8 cellular contexts compared by ENCODE assay signal in genomic region chr9:112174223-112174964, GRCh38. TPM values are rescaled to one million over a fixed set of nuclear protein-coding genes. Genes with fewer than 3 reads are reported as not detected.
DNase-seq lines count a peak whose midpoint lies in the region; ATAC-seq lines count a peak whose summit lies in the region.

No MANE protein-coding gene starts in this region.

- peak overlapping the region; percentile 64 to 71 for H3K4me3 ChIP-seq in duodenal mucosa (ENCODE audit: low read depth in 1 of 2, low read length in 2 of 2)
- H3K4me3 ChIP-seq in mesenchymal stem cell (ENCODE audit: insufficient read depth in 1 of 2, low read depth in 1 of 2, low read length in 2 of 2), result peak overlapping the region; percentile 73 to 74

- peak overlapping the region; percentile 60 to 91 for H3K4ac ChIP-seq in mesenchymal stem cell (ENCODE audit: low read depth in 1 of 2, low read length in 2 of 2)

- H3K27me3 Mint-ChIP-seq in activated CD4-positive, alpha-beta T cell treated with anti-CD3 and anti-CD28 coated beads for 36 hours, result peaks cover 11% of the 10 kb centered on the region

- H2AK5ac ChIP-seq in mesenchymal stem cell (ENCODE audit: low read length, severe bottlenecking), result peak overlapping the region; percentile 76

- POLR2A ChIA-PET in activated CD4-positive, alpha-beta T cell treated with anti-CD3 and anti-CD28 coated beads for 36 hours (lab: Charles Lee), result interaction anchor here (1.0 kb wide), 1 partner anchor 159 kb away, joined by 4 read pairs; the partner anchor contains the start of gene PTBP3

- H3K27ac ChIP-seq in duodenal mucosa (ENCODE audit: low read depth, low read length) (peak overlapping the region; percentile 59), mesenchymal stem cell (ENCODE audit: low read length, poor library complexity, severe bottlenecking) (peak overlapping the region; percentile 61)

- H2BK15ac ChIP-seq in mesenchymal stem cell (ENCODE audit: low read depth, poor library complexity, severe bottlenecking), result peak overlapping the region; percentile 100

- peak overlapping the region; percentile 65 to 67 for H3K9ac ChIP-seq in duodenal mucosa (ENCODE audit: low read depth in 1 of 2, low read length in 2 of 2)
- H3K9ac ChIP-seq in mesenchymal stem cell (ENCODE audit: low read length), result peak overlapping the region; percentile 61

- CTCF ChIA-PET in activated CD4-positive, alpha-beta T cell treated with anti-CD3 and anti-CD28 coated beads for 36 hours (lab: Charles Lee), result interaction anchor here (0.7 kb wide), 1 partner anchor 11 kb away, joined by 3 read pairs; no protein-coding TSS in a partner anchor

- H2BK5ac ChIP-seq in mesenchymal stem cell (ENCODE audit: low read depth, low read length, poor library complexity, severe bottlenecking), result peak overlapping the region; percentile 89

- H3K36me3 ChIP-seq in duodenal mucosa (ENCODE audit: control insufficient read depth in 1 of 2, insufficient read depth in 2 of 2, low read length in 2 of 2) (no peaks in the 10 kb centered on the region), mesenchymal stem cell (ENCODE audit: control insufficient read depth in 1 of 2, insufficient read depth in 2 of 2, low read depth in 1 of 2, low read length in 2 of 2) (no peaks in the 10 kb centered on the region)

- DNase-seq in NK-92 treated with Interleukin-12 subunit alpha and Interleukin-12 subunit beta, amount 100 ng/mL, for 24 hours (lab: John Stamatoyannopoulos, UW), result peak; percentile 66
- DNase-seq in NK-92 (lab: John Stamatoyannopoulos, UW; ENCODE audit: unreplicated experiment), result no peak
- peak; percentile 42 for DNase-seq in NCI-H2171 (lab: John Stamatoyannopoulos, UW)
- peak; percentile 87 for DNase-seq in activated CD4-positive, alpha-beta T cell treated with anti-CD3 and anti-CD28 coated beads for 36 hours
- DNase-seq in mesenchymal stem cell, result peak; percentile 65
- DNase-seq in stimulated activated CD8-positive, alpha-beta memory T cell treated with anti-CD3 and anti-CD28 coated beads, Interleukin-2, amount 100 ng/mL, for 1 hour (ENCODE audit: low read depth in 2 of 2), result peak; percentile 51 to 58

- peak overlapping the region; percentile 94 for H2BK120ac ChIP-seq in mesenchymal stem cell (ENCODE audit: low read depth, low read length)

- H3K4me1 ChIP-seq in duodenal mucosa (ENCODE audit: control insufficient read depth in 1 of 2, insufficient read depth in 2 of 2, low read length in 2 of 2) (peaks cover 34 to 58% of the 10 kb centered on the region in 2 donors), mesenchymal stem cell (ENCODE audit: control insufficient read depth, insufficient read depth, low read depth, low read length) (peaks cover 29% of the 10 kb centered on the region)

- H3K4me3 Mint-ChIP-seq in activated CD4-positive, alpha-beta T cell treated with anti-CD3 and anti-CD28 coated beads for 36 hours, result peak overlapping the region; percentile 75

- peak overlapping the region in 1 of 2 experiments; percentile 35 for H3K14ac ChIP-seq in mesenchymal stem cell (ENCODE audit: low read length in 2 of 2)

- peak overlapping the region; percentile 78 to 96 for H3K18ac ChIP-seq in mesenchymal stem cell (ENCODE audit: low read depth in 1 of 2, low read length in 2 of 2)

- peak; percentile 76 for ATAC-seq in HG02938 (IDR thresholded peaks at IDR 0.05; ENCODE audit: unreplicated experiment)
- ATAC-seq in activated CD4-positive, alpha-beta T cell treated with anti-CD3 and anti-CD28 coated beads for 36 hours, result peak; percentile 87

- peak overlapping the region; percentile 34 for H3K4me2 ChIP-seq in mesenchymal stem cell (ENCODE audit: low read length, poor library complexity, severe bottlenecking)

- H4K8ac ChIP-seq in mesenchymal stem cell (ENCODE audit: low read length), result peak overlapping the region; percentile 80

- peaks cover 24% of the 10 kb centered on the region for H3K79me1 ChIP-seq in mesenchymal stem cell (replicated peaks; ENCODE audit: low read length, poor library complexity, severe bottlenecking)

- peak overlapping the region; percentile 25 for H4K91ac ChIP-seq in mesenchymal stem cell (ENCODE audit: low read length)

- H3K27me3 ChIP-seq in duodenal mucosa (ENCODE audit: control insufficient read depth in 1 of 2, insufficient read depth in 2 of 2, low read length in 2 of 2) (no peaks in the 10 kb centered on the region), mesenchymal stem cell (ENCODE audit: control insufficient read depth in 1 of 2, insufficient read depth in 1 of 2, low read length in 2 of 2) (no peaks in the 10 kb centered on the region)

- H2BK12ac ChIP-seq in mesenchymal stem cell (ENCODE audit: low read length in 2 of 2), result peak overlapping the region; percentile 24 to 29

- no peaks in the 10 kb centered on the region for H3K9me3 Mint-ChIP-seq in activated CD4-positive, alpha-beta T cell treated with anti-CD3 and anti-CD28 coated beads for 36 hours (ENCODE audit: low read depth)

- peaks cover 37% of the 10 kb centered on the region for H3K4me1 Mint-ChIP-seq in activated CD4-positive, alpha-beta T cell treated with anti-CD3 and anti-CD28 coated beads for 36 hours

- intact Hi-C loops in activated CD4-positive, alpha-beta T cell treated with anti-CD3 and anti-CD28 coated beads for 36 hours (cut with DNase I, micrococcal nuclease), result loop anchor here (1.0 to 10.0 kb wide), 5 partner anchors 158 to 1050 kb away; partner anchors contain the start of genes FKBP15 (in 1 of the 2), KIAA1958 (in 1 of the 2), PTBP3 (in 1 of the 2) and SLC31A1 (in 1 of the 2)

- H3K27ac Mint-ChIP-seq in activated CD4-positive, alpha-beta T cell treated with anti-CD3 and anti-CD28 coated beads for 36 hours, result peak overlapping the region; percentile 92

- 16% methylated on average over 28 of the region's 42 CpGs for WGBS in mesenchymal stem cell

- no peak overlapping the region for H2AFZ ChIP-seq in mesenchymal stem cell (ENCODE audit: low read depth, low read length)

- H3K23ac ChIP-seq in mesenchymal stem cell (ENCODE audit: low read length in 2 of 2), result no peak overlapping the region

- H3K9me3 ChIP-seq in duodenal mucosa (ENCODE audit: control insufficient read depth in 1 of 2, low read length in 2 of 2) (no peaks in the 10 kb centered on the region), mesenchymal stem cell (ENCODE audit: control insufficient read depth, low read length) (no peaks in the 10 kb centered on the region)

- peaks cover 2% of the 10 kb centered on the region for H3K36me3 Mint-ChIP-seq in activated CD4-positive, alpha-beta T cell treated with anti-CD3 and anti-CD28 coated beads for 36 hours (ENCODE audit: low read depth)

RNA-seq across cellular contexts. Expression of gene SUSD1, which starts 0.7 kb away (rescaled TPM):
- 1 to 10 TPM; 2.5 TPM for total RNA-seq in activated CD4-positive, alpha-beta T cell treated with anti-CD3 and anti-CD28 coated beads for 36 hours
- 19.2 TPM for polyA plus RNA-seq in mesenchymal stem cell (2013, experiment 1 of 2)
- polyA plus RNA-seq in mesenchymal stem cell (2013, experiment 2 of 2), result 18.5 TPM
